In the genomic region with DNA sequence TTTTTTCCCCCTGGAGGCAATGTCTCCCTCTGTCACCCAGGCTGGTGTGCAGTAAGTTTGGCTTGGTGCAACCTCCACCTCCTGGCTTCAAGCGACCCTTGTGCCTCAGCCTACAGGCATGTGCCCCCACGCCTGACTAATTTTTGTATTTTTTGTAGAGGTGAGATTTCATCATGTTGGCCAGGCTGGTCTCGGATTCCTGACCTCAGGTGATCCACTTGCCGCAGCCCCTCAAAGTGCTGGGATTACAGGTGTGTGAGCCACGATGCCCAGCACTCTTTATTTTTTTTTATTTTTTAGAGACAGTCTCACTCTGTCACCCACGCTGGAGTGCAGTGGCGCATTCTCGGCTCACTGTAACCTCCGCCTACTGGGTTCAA, we compare ENCODE assay signal across 26 cellular contexts.
"Had no signal": no experiment of that assay in that cellular context is flagged by ENCODE, and none has a peak within 500 bp of the region (broad histone marks: within the 10 kb centered on the region; RNA-seq: fewer than 3 reads in every experiment).

No MANE protein-coding gene starts in this region.

- H3K27ac ChIP-seq: brain microvascular endothelial cell, KMS-11, SJSA1 had no signal

- DNase-seq: activated CD4-positive, alpha-beta memory T cell treated with anti-CD3 and anti-CD28 coated beads for 36 hours; activated CD4-positive, alpha-beta T cell treated with anti-CD3 and anti-CD28 coated beads, Interleukin-2, amount 10 ng/mL, durations not matched to agents 24 days and 14 days; activated CD8-positive, alpha-beta memory T cell treated with anti-CD3 and anti-CD28 coated beads for 24 hours; activated CD8-positive, alpha-beta memory T cell treated with anti-CD3 and anti-CD28 coated beads, Interleukin-2, amount 10 ng/mL, durations not matched to agents 7 days and 5 days; activated CD8-positive, alpha-beta memory T cell treated with anti-CD3 and anti-CD28 coated beads, Interleukin-2, amount 50 U/mL, for 48 hours; activated effector memory CD4-positive, alpha-beta T cell treated with anti-CD3 and anti-CD28 coated beads, Interleukin-2, amount 50 U/mL, for 16 hours; activated naive CD4-positive, alpha-beta T cell treated with Interleukin-2 at 50 U/mL for 16 hours; anterior cingulate cortex; brain microvascular endothelial cell; central memory CD4-positive, alpha-beta T cell; MM.1S; MV-4-11; NCI-H1092; NCI-H1436 treated with DMSO at 0.1 percent for 48 hours; NCI-H1694 treated with DMSO at 0.1 percent for 48 hours; NCI-H2029; NCI-H345; NCI-H524 treated with DMSO at 0.1 percent for 48 hours; SHP77 treated with DMSO at 0.1 percent for 48 hours; SK-N-SH had no signal

- H3K9me3 ChIP-seq: SJSA1, SK-N-SH had no signal

- H3K9me3 Mint-ChIP-seq: activated CD4-positive, alpha-beta memory T cell treated with anti-CD3 and anti-CD28 coated beads for 36 hours; activated CD4-positive, alpha-beta T cell treated with anti-CD3 and anti-CD28 coated beads, Interleukin-2, amount 10 ng/mL, durations not matched to agents 24 days and 14 days; activated naive CD4-positive, alpha-beta T cell treated with anti-CD3 and anti-CD28 coated beads, Interleukin-2, amount 50 U/mL, for 24 hours; T-helper 1 cell treated with Interleukin-12 subunit alpha and Interleukin-12 subunit beta and Interleukin-4 antibody, amounts not matched to agents 30 μg/mL and 1 μg/mL, for 36 hours; T-helper 2 cell treated with Interferon-gamma antibody and Interleukin-4, amounts not matched to agents 5 μg/mL and 100 μg/mL, for 36 hours had no signal

- H3K4me3 Mint-ChIP-seq: activated CD4-positive, alpha-beta memory T cell treated with anti-CD3 and anti-CD28 coated beads for 36 hours; activated CD4-positive, alpha-beta T cell treated with anti-CD3 and anti-CD28 coated beads, Interleukin-2, amount 10 ng/mL, durations not matched to agents 24 days and 14 days; activated CD8-positive, alpha-beta memory T cell treated with anti-CD3 and anti-CD28 coated beads, Interleukin-2, amount 10 ng/mL, durations not matched to agents 7 days and 5 days; activated naive CD4-positive, alpha-beta T cell treated with anti-CD3 and anti-CD28 coated beads, Interleukin-2, amount 50 U/mL, for 24 hours; T-helper 1 cell treated with Interleukin-12 subunit alpha and Interleukin-12 subunit beta and Interleukin-4 antibody, amounts not matched to agents 30 μg/mL and 1 μg/mL, for 36 hours; T-helper 2 cell treated with Interferon-gamma antibody and Interleukin-4, amounts not matched to agents 5 μg/mL and 100 μg/mL, for 36 hours had no signal

- H3K4me1 Mint-ChIP-seq: activated CD4-positive, alpha-beta T cell treated with anti-CD3 and anti-CD28 coated beads, Interleukin-2, amount 10 ng/mL, durations not matched to agents 24 days and 14 days; activated CD8-positive, alpha-beta memory T cell treated with anti-CD3 and anti-CD28 coated beads, Interleukin-2, amount 10 ng/mL, durations not matched to agents 7 days and 5 days; activated naive CD4-positive, alpha-beta T cell treated with anti-CD3 and anti-CD28 coated beads, Interleukin-2, amount 50 U/mL, for 24 hours had no signal

- H3K27me3 ChIP-seq: brain microvascular endothelial cell, SJSA1 had no signal

- H3K4me3 ChIP-seq: SJSA1 had no signal

- H3K27ac Mint-ChIP-seq: activated CD4-positive, alpha-beta memory T cell treated with anti-CD3 and anti-CD28 coated beads for 36 hours; activated CD4-positive, alpha-beta T cell treated with anti-CD3 and anti-CD28 coated beads, Interleukin-2, amount 10 ng/mL, durations not matched to agents 24 days and 14 days; activated CD8-positive, alpha-beta memory T cell treated with anti-CD3 and anti-CD28 coated beads, Interleukin-2, amount 10 ng/mL, durations not matched to agents 7 days and 5 days; activated naive CD4-positive, alpha-beta T cell treated with anti-CD3 and anti-CD28 coated beads, Interleukin-2, amount 50 U/mL, for 24 hours; T-helper 1 cell treated with Interleukin-12 subunit alpha and Interleukin-12 subunit beta and Interleukin-4 antibody, amounts not matched to agents 30 μg/mL and 1 μg/mL, for 36 hours; T-helper 2 cell treated with Interferon-gamma antibody and Interleukin-4, amounts not matched to agents 5 μg/mL and 100 μg/mL, for 36 hours had no signal

- H3K4me2 ChIP-seq: KMS-11, SK-N-SH had no signal

- ATAC-seq: activated CD8-positive, alpha-beta memory T cell treated with anti-CD3 and anti-CD28 coated beads, Interleukin-2, amount 10 ng/mL, durations not matched to agents 7 days and 5 days; Panc1 had no signal

- H3K9ac ChIP-seq: KMS-11, SK-N-SH had no signal

- H3K27me3 Mint-ChIP-seq: activated CD4-positive, alpha-beta memory T cell treated with anti-CD3 and anti-CD28 coated beads for 36 hours; activated CD4-positive, alpha-beta T cell treated with anti-CD3 and anti-CD28 coated beads, Interleukin-2, amount 10 ng/mL, durations not matched to agents 24 days and 14 days; activated CD8-positive, alpha-beta memory T cell treated with anti-CD3 and anti-CD28 coated beads, Interleukin-2, amount 10 ng/mL, durations not matched to agents 7 days and 5 days; activated naive CD4-positive, alpha-beta T cell treated with anti-CD3 and anti-CD28 coated beads, Interleukin-2, amount 50 U/mL, for 24 hours had no signal
